10 cellular contexts compared by ENCODE assay signal in genomic region chr10:29535778-29536459, GRCh38.
A peak's percentile ranks its signal among the peaks of the same experiment; 100 is the strongest.
DNase-seq lines count a peak whose midpoint lies in the region; ATAC-seq and TF ChIP-seq lines count a peak whose summit lies in the region.
"Had no signal": no experiment of that assay in that cellular context is flagged by ENCODE, and none has a peak within 500 bp of the region (broad histone marks: within the 10 kb centered on the region; RNA-seq: fewer than 3 reads in every experiment).

No MANE protein-coding gene starts in this region.

- peak overlapping the region; percentile 22; the same call in 1 of the 2 replicates for H3K4me2 ChIP-seq in HCT116 (ENCODE audit: low read length)

- no peaks in the 10 kb centered on the region for H3K9me2 ChIP-seq in HCT116 (ENCODE audit: insufficient read depth)

- H3K4me1 Mint-ChIP-seq in MCF 10A (ENCODE audit: insufficient read depth, unreplicated experiment), result peaks cover 12% of the 10 kb centered on the region

- H3K79me2 ChIP-seq in HCT116 (ENCODE audit: insufficient read depth, low read length), result no peaks in the 10 kb centered on the region; the same call in 1 of the 2 replicates

- no peak overlapping the region for H2AFZ ChIP-seq in HCT116 (ENCODE audit: low read depth, low read length, poor library complexity, severe bottlenecking)

- no peaks in the 10 kb centered on the region for H4K20me1 ChIP-seq in HCT116 (ENCODE audit: insufficient read depth)

- H3K4me1 ChIP-seq in HCT116 (ENCODE audit: control insufficient read depth in 1 of 2, insufficient read depth in 2 of 2, low read length in 2 of 2) (peaks cover 2 to 13% of the 10 kb centered on the region in 2 experiments; a peak in 2 of 4 replicates), stomach (peaks cover 11 to 50% (median 30%) of the 10 kb centered on the region in 4 donors)

- no peak overlapping the region for H3K27ac ChIP-seq in HCT116 (ENCODE audit: low read depth, low read length)
- peak overlapping the region; percentile 55 to 84 (median 69) for H3K27ac ChIP-seq in stomach

- CTCF ChIA-PET in HCT116 (lab: Charles Lee) (interaction anchor here (1.3 to 1.8 kb wide), 6 partner anchors 9 to 24 kb away, joined by 3 to 7 read pairs (median 4); no protein-coding TSS in a partner anchor), MCF 10A (lab: Yijun Ruan, JAX) (interaction anchor here (0.9 kb wide), 1 partner anchor 19 kb away, joined by 3 read pairs; no protein-coding TSS in a partner anchor)

- TF ChIP-seq CTCF in HCT116 (IDR thresholded peaks at IDR 0.05 in 2 of 3, conservative IDR thresholded peaks at IDR 0.05 in 1 of 3; ENCODE audit: borderline replicate concordance in 1 of 3, insufficient read depth in 1 of 3, low read depth in 2 of 3, low read length in 2 of 3) (no peak), MCF 10A (IDR thresholded peaks at IDR 0.05; ENCODE audit: unreplicated experiment) (no peak), stomach (IDR thresholded peaks at IDR 0.05) (peak in 1 of 7 experiments; percentile 12)

- H3K27me3 ChIP-seq in HCT116 (ENCODE audit: insufficient read depth, low read length) (no peaks in the 10 kb centered on the region), stomach (no peaks in the 10 kb centered on the region)

- TF ChIP-seq RAD21 in HCT116 (IDR thresholded peaks at IDR 0.05; ENCODE audit: low read depth), result no peak

- BruUV-seq in HCT116 (replicated peaks; lab: Mats Ljungman, UMichigan), result no TSS peak
- BruUV-seq in MCF 10A (replicated peaks; lab: Mats Ljungman, UMichigan), result no TSS peak

- H3K36me3 Mint-ChIP-seq in MCF 10A (ENCODE audit: insufficient read depth, unreplicated experiment), result peaks cover 39% of the 10 kb centered on the region
- H3K36me3 Mint-ChIP-seq: natural killer cell treated with Interleukin-12 subunit alpha and Interleukin-12 subunit beta and Interleukin-15 and Interleukin-18, amount 100 ng/mL, for 72 hours had no signal

- no peaks in the 10 kb centered on the region for H3K9me3 ChIP-seq in HCT116 (ENCODE audit: control insufficient read depth in 1 of 2, insufficient read depth in 1 of 2, low read depth in 1 of 2, low read length in 2 of 2)
- H3K9me3 ChIP-seq in stomach, result no peaks in the 10 kb centered on the region

- POLR2A ChIA-PET in HCT116 (lab: Charles Lee) (no interaction called here), MCF 10A (lab: Yijun Ruan, JAX) (no interaction called here)

- DNase-seq in HCT116 (ENCODE audit: low read depth, low spot score) (no peak), MCF 10A (ENCODE audit: unreplicated experiment) (no peak), iris pigment epithelial cell (ENCODE audit: low read depth) (peak; percentile 24), stomach (peak; percentile 39), NCI-H69 (lab: John Stamatoyannopoulos, UW) (no peak), AML-193 (lab: John Stamatoyannopoulos, UW) (no peak)
- DNase-seq: activated gamma-delta T cell had no signal

- H3K9ac ChIP-seq in HCT116 (ENCODE audit: low read length), result no peak overlapping the region

- 28 to 53% (median 44%) methylated on average over 7 of the region's 7 CpGs for WGBS in stomach, 5 donors

- RAD21 ChIA-PET in HCT116 (lab: Charles Lee; ENCODE audit: low non-redundant PET in 1 of 2, low total read pairs in 2 of 2, uncharacterized antibody in 2 of 2, unreplicated experiment in 2 of 2), result no interaction called here

- peak overlapping the region; percentile 6 for H3K4me3 Mint-ChIP-seq in MCF 10A (ENCODE audit: unreplicated experiment)
- H3K4me3 Mint-ChIP-seq: natural killer cell treated with Interleukin-12 subunit alpha and Interleukin-12 subunit beta and Interleukin-15 and Interleukin-18, amount 100 ng/mL, for 72 hours had no signal

- H3K27me3 Mint-ChIP-seq in MCF 10A (ENCODE audit: insufficient read depth, unreplicated experiment), result no peaks in the 10 kb centered on the region
- H3K27me3 Mint-ChIP-seq: natural killer cell treated with Interleukin-12 subunit alpha and Interleukin-12 subunit beta and Interleukin-15 and Interleukin-18, amount 100 ng/mL, for 72 hours had no signal

- no peaks in the 10 kb centered on the region for H3K36me3 ChIP-seq in HCT116 (ENCODE audit: control insufficient read depth in 1 of 2, insufficient read depth in 2 of 2, low read length in 2 of 2)
- H3K36me3 ChIP-seq in stomach, result peaks cover 0 to 37% (median 19%) of the 10 kb centered on the region in 4 donors

- H3K4me3 ChIP-seq in HCT116 (replicated peaks in 1 of 2; ENCODE audit: low read depth in 1 of 2, low read length in 2 of 2) (no peak overlapping the region), stomach (peak overlapping the region in 2 of 4 donors; percentile 13 to 17)

- no peak for TF ChIP-seq POLR2A in HCT116 (IDR thresholded peaks at IDR 0.05; ENCODE audit: borderline replicate concordance, extremely low read depth, insufficient read depth, insufficient read length)
- TF ChIP-seq POLR2A in stomach (IDR thresholded peaks at IDR 0.05), result no peak

- peak; percentile 62 for ATAC-seq in HCT116
- ATAC-seq in GM19397 (IDR thresholded peaks at IDR 0.05; ENCODE audit: unreplicated experiment), result no peak
- ATAC-seq in GM21825 (IDR thresholded peaks at IDR 0.05; ENCODE audit: unreplicated experiment), result no peak
- ATAC-seq: natural killer cell treated with Interleukin-12 subunit alpha and Interleukin-12 subunit beta and Interleukin-15 and Interleukin-18, amount 100 ng/mL, for 72 hours had no signal

- no peak overlapping the region for H3K27ac Mint-ChIP-seq in MCF 10A (ENCODE audit: low read depth, unreplicated experiment)

- no peak for TF ChIP-seq EP300 in stomach (IDR thresholded peaks at IDR 0.05)

- intact Hi-C loops in HCT116 (cut with micrococcal nuclease), result no loop called here
- intact Hi-C loops in MCF 10A (cut with micrococcal nuclease), result no loop called here
- intact Hi-C loops in stomach (cut with DNase I; ENCODE audit: low total_unique reads), result no loop called here

- H3K9me3 Mint-ChIP-seq in MCF 10A (ENCODE audit: unreplicated experiment), result no peaks in the 10 kb centered on the region
- H3K9me3 Mint-ChIP-seq: natural killer cell treated with Interleukin-12 subunit alpha and Interleukin-12 subunit beta and Interleukin-15 and Interleukin-18, amount 100 ng/mL, for 72 hours had no signal

TF ChIP-seq in HCT116, 20 proteins besides CTCF, POLR2A, EP300 and RAD21:
- TF ChIP-seq MAX (IDR thresholded peaks at IDR 0.05), result no peak

Comparison
In these comparisons a context has a peak if more than half of its experiments do, and no peak if none do; other contexts are left out.
1. DNase-seq: peak in iris pigment epithelial cell (single experiment) and stomach (single experiment); none in HCT116 (single experiment), MCF 10A (single experiment), NCI-H69 (single experiment) and AML-193 (0 of 2).